Comparison of ENCODE assay signal across 25 cellular contexts in the genomic region with DNA sequence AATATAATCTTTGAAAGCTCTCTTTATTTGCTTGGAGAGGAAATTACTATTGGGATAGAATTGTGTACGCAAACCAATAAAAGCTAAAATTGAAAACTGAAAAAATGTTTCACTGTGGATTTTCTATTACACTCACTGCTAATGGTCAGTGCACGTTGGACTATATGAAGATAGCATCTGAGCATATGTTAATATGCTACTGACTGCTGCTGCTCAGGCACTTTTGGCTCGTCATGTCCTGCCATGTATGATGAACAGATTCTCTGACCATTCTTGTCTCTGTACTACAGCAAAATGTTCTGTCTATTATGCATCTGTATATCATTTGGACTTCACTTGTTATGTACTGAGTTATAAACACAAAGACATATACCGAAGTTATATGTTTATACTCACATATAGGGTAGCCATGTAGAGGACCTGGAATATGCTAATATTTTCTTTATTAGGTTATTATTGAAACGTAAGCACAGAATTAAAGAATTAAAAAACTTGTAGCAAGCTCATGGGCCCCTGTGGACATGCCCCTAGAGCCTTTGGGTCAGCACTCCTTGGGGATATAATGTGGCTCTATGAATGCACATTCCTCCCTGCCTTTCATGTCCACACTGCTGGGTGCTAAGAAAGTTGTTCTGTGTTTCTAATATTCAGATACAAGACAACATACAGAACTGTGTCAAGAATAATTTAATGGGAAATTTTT.
DNase-seq lines count a peak whose midpoint lies in the region; ATAC-seq and TF ChIP-seq lines count a peak whose summit lies in the region.
"Had no signal": no experiment of that assay in that cellular context is flagged by ENCODE, and none has a peak within 500 bp of the region (broad histone marks: within the 10 kb centered on the region; RNA-seq: fewer than 3 reads in every experiment).

No MANE protein-coding gene starts in this region.

- H3K4me1 Mint-ChIP-seq in Caco-2 (ENCODE audit: low read depth, unreplicated experiment) (peaks cover 36% of the 10 kb centered on the region), mesothelial cell of epicardium (peaks cover 34% of the 10 kb centered on the region)
- H3K4me1 Mint-ChIP-seq: CD14-positive monocyte; CD8-positive, alpha-beta memory T cell had no signal

- CTCF ChIA-PET in SK-N-SH (lab: Yijun Ruan, JAX) = no interaction called here
- CTCF ChIA-PET in Caco-2 (lab: Charles Lee) = no interaction called here

- peak overlapping the region; percentile 56 for H3K27ac Mint-ChIP-seq in Caco-2 (ENCODE audit: unreplicated experiment)
- peak overlapping the region; percentile 79 for H3K27ac Mint-ChIP-seq in mesothelial cell of epicardium
- H3K27ac Mint-ChIP-seq: CD14-positive monocyte; CD8-positive, alpha-beta memory T cell had no signal

- intact Hi-C loops in Caco-2 (cut with micrococcal nuclease; ENCODE audit: unreplicated experiment) = loop anchor here (1.0 kb wide), 2 partner anchors 8 to 23 kb away; no protein-coding TSS in a partner anchor
- intact Hi-C loops in sciatic nerve (cut with DNase I) = no loop called here
- intact Hi-C loops in tibial artery (cut with DNase I; ENCODE audit: low total_unique reads) = no loop called here

- no peaks in the 10 kb centered on the region for H3K36me3 ChIP-seq in SK-N-SH (replicated peaks in 1 of 2; ENCODE audit: control insufficient read depth in 1 of 2, insufficient read depth in 2 of 2, low read length in 1 of 2)
- H3K36me3 ChIP-seq in Caco-2 (ENCODE audit: control insufficient read depth, insufficient read depth, low read length) = no peaks in the 10 kb centered on the region
- no peaks in the 10 kb centered on the region for H3K36me3 ChIP-seq in tibial artery
- H3K36me3 ChIP-seq: BE2C, MG63 had no signal

- H3K27me3 Mint-ChIP-seq in Caco-2 (ENCODE audit: insufficient read depth, unreplicated experiment) = no peaks in the 10 kb centered on the region
- no peaks in the 10 kb centered on the region for H3K27me3 Mint-ChIP-seq in mesothelial cell of epicardium (ENCODE audit: low read depth)

- TF ChIP-seq CTCF in SK-N-SH (IDR thresholded peaks at IDR 0.05) (no peak), Caco-2 (IDR thresholded peaks at IDR 0.05; ENCODE audit: insufficient read depth in 1 of 2, low read depth in 1 of 2, low read length in 1 of 2, severe bottlenecking in 1 of 2, unreplicated experiment in 1 of 2) (no peak), mesothelial cell of epicardium (IDR thresholded peaks at IDR 0.05; ENCODE audit: unreplicated experiment) (no peak), tibial artery (IDR thresholded peaks at IDR 0.05) (no peak)

- H3K36me3 Mint-ChIP-seq in Caco-2 (ENCODE audit: insufficient read depth, unreplicated experiment) = no peaks in the 10 kb centered on the region
- H3K36me3 Mint-ChIP-seq in mesothelial cell of epicardium = no peaks in the 10 kb centered on the region
- H3K36me3 Mint-ChIP-seq: CD14-positive monocyte; CD8-positive, alpha-beta memory T cell had no signal

- H3K4me2 ChIP-seq in SK-N-SH = no peak overlapping the region
- H3K4me2 ChIP-seq: PC-9 had no signal

- H4K20me1 ChIP-seq in SK-N-SH (ENCODE audit: insufficient read depth) = no peaks in the 10 kb centered on the region

- ATAC-seq in SK-N-SH treated with all-trans-retinoic acid at 6 μM for 48 hours (no peak), sciatic nerve (peak; percentile 45), GM21423 (IDR thresholded peaks at IDR 0.05; ENCODE audit: unreplicated experiment) (no peak)

- no peaks in the 10 kb centered on the region for H3K9me2 ChIP-seq in SK-N-SH

- H3K4me3 Mint-ChIP-seq in Caco-2 (ENCODE audit: unreplicated experiment) (peak overlapping the region; percentile 38), mesothelial cell of epicardium (no peak overlapping the region)
- H3K4me3 Mint-ChIP-seq: CD14-positive monocyte; CD8-positive, alpha-beta memory T cell had no signal

- H3K9ac ChIP-seq in SK-N-SH = no peak overlapping the region

- DNase-seq in SK-N-SH = peak; percentile 30
- no peak for DNase-seq in Caco-2
- DNase-seq in mesothelial cell of epicardium (ENCODE audit: low spot score in 2 of 2, unreplicated experiment in 2 of 2) = no peak
- DNase-seq in sciatic nerve (ENCODE audit: low spot score) = no peak
- DNase-seq in stimulated activated CD4-positive, alpha-beta T cell treated with anti-CD3 and anti-CD28 coated beads, Interleukin-4, amount 100 ng/mL, for 1 hour = no peak
- DNase-seq in tibial artery = no peak
- DNase-seq: 8988T; ACHN; BE2C; Calu3; CD8-positive, alpha-beta memory T cell; DMS79 treated with DMSO at 0.1 percent for 48 hours; IMR-90; KG1; MG63; NCI-H1105 treated with DMSO at 0.1 percent for 48 hours; NCI-H2029; NCI-H446; NCI-H524 treated with DMSO at 0.1 percent for 48 hours; NCI-H774; PC-9; SHP77 had no signal

- no peaks in the 10 kb centered on the region for H3F3A ChIP-seq in SK-N-SH (replicated peaks; ENCODE audit: insufficient read depth)

- H3K79me2 ChIP-seq in SK-N-SH (ENCODE audit: insufficient read depth) = no peaks in the 10 kb centered on the region

- no peak for TF ChIP-seq RAD21 in SK-N-SH (IDR thresholded peaks at IDR 0.05; ENCODE audit: low read length)

- no peaks in the 10 kb centered on the region for H3K9me3 ChIP-seq in SK-N-SH
- H3K9me3 ChIP-seq in Caco-2 = no peaks in the 10 kb centered on the region
- no peaks in the 10 kb centered on the region for H3K9me3 ChIP-seq in tibial artery
- H3K9me3 ChIP-seq: BE2C, MG63 had no signal

- 62% methylated on average over 5 of the region's 5 CpGs for WGBS in SK-N-SH (ENCODE audit: low lambda C conversion rate)

- no peaks in the 10 kb centered on the region for H3K9me3 Mint-ChIP-seq in Caco-2 (ENCODE audit: unreplicated experiment)
- H3K9me3 Mint-ChIP-seq in mesothelial cell of epicardium = no peaks in the 10 kb centered on the region
- H3K9me3 Mint-ChIP-seq: CD14-positive monocyte; CD8-positive, alpha-beta memory T cell had no signal

- H3K4me1 ChIP-seq in SK-N-SH (ENCODE audit: control insufficient read depth in 1 of 2, insufficient read depth in 2 of 2, low read depth in 1 of 2, low read length in 1 of 2) (peaks cover 0 to 9% of the 10 kb centered on the region in 2 experiments; a peak in 2 of 4 replicates), Caco-2 (peaks cover 42% of the 10 kb centered on the region), tibial artery (no peaks in the 10 kb centered on the region)
- H3K4me1 ChIP-seq: BE2C had no signal

- H3K27ac ChIP-seq in SK-N-SH (ENCODE audit: low read depth in 2 of 2, low read length in 1 of 2) (no peak overlapping the region), tibial artery (no peak overlapping the region)
- H3K27ac ChIP-seq: PC-9 had no signal

- TF ChIP-seq EP300 in SK-N-SH (IDR thresholded peaks at IDR 0.05; ENCODE audit: borderline replicate concordance in 1 of 2, low read depth in 1 of 2, low read length in 1 of 2) = no peak

- POLR2A ChIA-PET in SK-N-SH (lab: Yijun Ruan, JAX) = no interaction called here
- POLR2A ChIA-PET in Caco-2 (lab: Charles Lee) = no interaction called here

- H3K4me3 ChIP-seq in SK-N-SH (ENCODE audit: low read depth in 2 of 2, low read length in 1 of 2) (no peak overlapping the region), Caco-2 (ENCODE audit: low read depth, low read length) (no peak overlapping the region), tibial artery (no peak overlapping the region)
- H3K4me3 ChIP-seq: MG63, PC-9 had no signal

- H3K27me3 ChIP-seq in SK-N-SH (ENCODE audit: insufficient read depth) (no peaks in the 10 kb centered on the region), Caco-2 (replicated peaks; ENCODE audit: control insufficient read depth, insufficient read depth, low read length) (no peaks in the 10 kb centered on the region), tibial artery (no peaks in the 10 kb centered on the region)
- H3K27me3 ChIP-seq: BE2C, MG63 had no signal

- no TSS peak for BruUV-seq in Caco-2 (replicated peaks; lab: Mats Ljungman, UMichigan)

- no peak overlapping the region for H2AFZ ChIP-seq in SK-N-SH (ENCODE audit: low read depth)
- H2AFZ ChIP-seq: PC-9 had no signal

TF ChIP-seq in SK-N-SH, 30 proteins besides CTCF, POLR2A, EP300 and RAD21:
- 0 out of 2 replicates have a peak, but pooled peaks have one; percentile 7 for TF ChIP-seq MXI1 (IDR thresholded peaks at IDR 0.05; ENCODE audit: low read depth, low read length)
- no peak for TF ChIP-seq CHD2 (IDR thresholded peaks at IDR 0.05; ENCODE audit: low read length, partially characterized antibody)
- TF ChIP-seq GATA2 (CRISPR knock-in tag; IDR thresholded peaks at IDR 0.05) = peak; percentile 70

TF ChIP-seq in SK-N-SH treated with all-trans-retinoic acid at 6 μM for 48 hours, 23 proteins besides CTCF, POLR2A, EP300 and RAD21:
- TF ChIP-seq SNAI2 (CRISPR knock-in tag; IDR thresholded peaks at IDR 0.05) (no peak), ZFP3 (CRISPR knock-in tag; IDR thresholded peaks at IDR 0.05) (no peak), ZNF8 (CRISPR knock-in tag; IDR thresholded peaks at IDR 0.05) (no peak), GLIS3 (CRISPR knock-in tag; IDR thresholded peaks at IDR 0.05) (no peak), ZNF565 (CRISPR knock-in tag; conservative IDR thresholded peaks at IDR 0.05; ENCODE audit: low read depth) (no peak)
- TF ChIP-seq, protein P1, sequence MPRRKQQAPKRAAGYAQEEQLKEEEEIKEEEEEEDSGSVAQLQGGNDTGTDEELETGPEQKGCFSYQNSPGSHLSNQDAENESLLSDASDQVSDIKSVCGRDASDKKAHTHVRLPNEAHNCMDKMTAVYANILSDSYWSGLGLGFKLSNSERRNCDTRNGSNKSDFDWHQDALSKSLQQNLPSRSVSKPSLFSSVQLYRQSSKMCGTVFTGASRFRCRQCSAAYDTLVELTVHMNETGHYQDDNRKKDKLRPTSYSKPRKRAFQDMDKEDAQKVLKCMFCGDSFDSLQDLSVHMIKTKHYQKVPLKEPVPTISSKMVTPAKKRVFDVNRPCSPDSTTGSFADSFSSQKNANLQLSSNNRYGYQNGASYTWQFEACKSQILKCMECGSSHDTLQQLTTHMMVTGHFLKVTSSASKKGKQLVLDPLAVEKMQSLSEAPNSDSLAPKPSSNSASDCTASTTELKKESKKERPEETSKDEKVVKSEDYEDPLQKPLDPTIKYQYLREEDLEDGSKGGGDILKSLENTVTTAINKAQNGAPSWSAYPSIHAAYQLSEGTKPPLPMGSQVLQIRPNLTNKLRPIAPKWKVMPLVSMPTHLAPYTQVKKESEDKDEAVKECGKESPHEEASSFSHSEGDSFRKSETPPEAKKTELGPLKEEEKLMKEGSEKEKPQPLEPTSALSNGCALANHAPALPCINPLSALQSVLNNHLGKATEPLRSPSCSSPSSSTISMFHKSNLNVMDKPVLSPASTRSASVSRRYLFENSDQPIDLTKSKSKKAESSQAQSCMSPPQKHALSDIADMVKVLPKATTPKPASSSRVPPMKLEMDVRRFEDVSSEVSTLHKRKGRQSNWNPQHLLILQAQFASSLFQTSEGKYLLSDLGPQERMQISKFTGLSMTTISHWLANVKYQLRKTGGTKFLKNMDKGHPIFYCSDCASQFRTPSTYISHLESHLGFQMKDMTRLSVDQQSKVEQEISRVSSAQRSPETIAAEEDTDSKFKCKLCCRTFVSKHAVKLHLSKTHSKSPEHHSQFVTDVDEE (CRISPR knock-in tag; IDR thresholded peaks at IDR 0.05) = no peak
